ENCODE assay signal across 7 cellular contexts in the genomic region with DNA sequence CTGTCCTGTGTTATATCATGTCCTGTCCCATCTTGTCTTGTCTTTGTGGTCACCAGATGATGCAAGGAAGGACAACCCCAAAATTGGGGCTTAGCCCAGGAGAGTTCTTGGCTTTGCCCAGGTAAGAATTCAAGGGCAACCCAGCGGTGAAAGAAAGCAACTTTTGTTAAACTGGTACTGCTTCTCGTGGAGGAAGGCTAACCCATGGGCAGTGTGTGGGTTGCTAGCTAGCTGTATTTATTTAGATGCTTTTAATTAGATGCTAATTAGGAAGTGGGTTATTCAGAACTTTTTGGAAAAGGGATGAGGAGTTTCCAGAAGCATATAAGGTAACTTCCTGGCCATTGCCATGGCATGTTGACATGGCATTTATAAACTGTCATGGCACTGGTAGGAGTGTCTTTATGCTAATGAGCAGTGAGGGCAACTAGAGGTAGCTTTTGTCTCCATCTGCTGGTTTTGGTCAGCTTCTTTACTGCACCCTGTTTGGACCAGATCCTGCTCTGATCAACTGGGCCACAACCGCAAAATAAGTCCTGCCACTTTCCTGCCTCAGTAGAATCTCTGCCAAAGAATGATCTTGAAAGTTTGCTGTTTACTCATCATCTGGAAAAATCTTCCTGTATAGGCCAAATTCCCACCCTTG.
A peak's percentile ranks its signal among the peaks of the same experiment; 100 is the strongest.
DNase-seq lines count a peak whose midpoint lies in the region; ATAC-seq, FAIRE-seq and TF ChIP-seq lines count a peak whose summit lies in the region.
"Not testable (repeated sequence)": the region's sequence is repeated elsewhere in the genome, so short reads cannot be mapped to it uniquely, and the experiment has no call there.

No MANE protein-coding gene starts in this region.

- intact Hi-C loops in activated B cell treated with CpG ODN at 0.5 μM for 24 hours (cut with micrococcal nuclease); body of pancreas (cut with DNase I); left colon (cut with DNase I, micrococcal nuclease); pancreas (cut with DNase I): not testable (repeated sequence)

- not testable (repeated sequence) for H3K27ac Mint-ChIP-seq in activated B cell treated with CpG ODN at 0.5 μM for 24 hours

- not testable (repeated sequence) for H3K36me3 ChIP-seq in body of pancreas (replicated peaks in 1 of 2; ENCODE audit: insufficient read depth in 1 of 2, low read depth in 2 of 2); pancreas

- not testable (repeated sequence) for TF ChIP-seq POLR2A in body of pancreas (IDR thresholded peaks at IDR 0.05)

- H3K36me3 Mint-ChIP-seq in activated B cell treated with CpG ODN at 0.5 μM for 24 hours (ENCODE audit: low read depth): not testable (repeated sequence)

- TF ChIP-seq CTCF in activated B cell treated with CpG ODN at 0.5 μM for 24 hours (IDR thresholded peaks at IDR 0.05); body of pancreas (IDR thresholded peaks at IDR 0.05); pancreas (IDR thresholded peaks at IDR 0.05): not testable (repeated sequence)

- not testable (repeated sequence) for H3K4me1 Mint-ChIP-seq in activated B cell treated with CpG ODN at 0.5 μM for 24 hours

- POLR2A ChIA-PET in activated B cell treated with CpG ODN at 0.5 μM for 24 hours (lab: Charles Lee): not testable (repeated sequence)

- H3K4me1 ChIP-seq in body of pancreas, pancreas: not testable (repeated sequence)

- H3K27me3 Mint-ChIP-seq in activated B cell treated with CpG ODN at 0.5 μM for 24 hours: not testable (repeated sequence)

- not testable (repeated sequence) for H3K4me3 Mint-ChIP-seq in activated B cell treated with CpG ODN at 0.5 μM for 24 hours

- ATAC-seq in GM18520 (IDR thresholded peaks at IDR 0.05; ENCODE audit: unreplicated experiment) (peak; percentile 45), GM21515 (IDR thresholded peaks at IDR 0.05; ENCODE audit: unreplicated experiment) (peak; percentile 54), HG03354 (IDR thresholded peaks at IDR 0.05; ENCODE audit: poor library complexity, severe bottlenecking, unreplicated experiment) (peak; percentile 57), activated B cell treated with CpG ODN at 0.5 μM for 24 hours (ENCODE audit: low read depth) (peak; percentile 92), body of pancreas (peak; percentile 92), left colon (peak; percentile 83), pancreas (peak; percentile 91 to 99 (median 98))

- H3K9me3 Mint-ChIP-seq in activated B cell treated with CpG ODN at 0.5 μM for 24 hours: not testable (repeated sequence)

- CTCF ChIA-PET in activated B cell treated with CpG ODN at 0.5 μM for 24 hours (lab: Charles Lee): not testable (repeated sequence)

- not testable (repeated sequence) for H3K9me3 ChIP-seq in body of pancreas, pancreas

- WGBS in body of pancreas, 2 donors: 67% methylated on average over 1 of the region's 3 CpGs; no CpG with 5 or more reads in 1 of the 2 donors
- WGBS in pancreas, 2 donors: no CpG with 5 or more reads among the region's 3 CpGs

- not testable (repeated sequence) for DNase-seq in activated B cell treated with CpG ODN at 0.5 μM for 24 hours, body of pancreas, left colon, pancreas

- FAIRE-seq in pancreas (lab: Jason Lieb, UNC): not testable (repeated sequence)

- H3K4me3 ChIP-seq in body of pancreas, pancreas: not testable (repeated sequence)

- not testable (repeated sequence) for H3K27ac ChIP-seq in body of pancreas, pancreas

- H3K27me3 ChIP-seq in body of pancreas, pancreas: not testable (repeated sequence)

Comparison
In these comparisons a context has a peak if more than half of its experiments do, and no peak if none do; other contexts are left out.
1. ATAC-seq: peak in every context shown above with its lines; median percentile 98 in pancreas; 92 in activated B cell treated with CpG ODN at 0.5 μM for 24 hours; 92 in body of pancreas; 83 in left colon; 57 in HG03354; 54 in GM21515; 45 in GM18520.